In genomic region chr4:88823058-88823919, GRCh38 we compare ENCODE assay signal across 8 cellular contexts.
A peak's percentile ranks its signal among the peaks of the same experiment; 100 is the strongest.
DNase-seq lines count a peak whose midpoint lies in the region; ATAC-seq and TF ChIP-seq lines count a peak whose summit lies in the region.

No MANE protein-coding gene starts in this region.

- TF ChIP-seq CTCF in AG04449 (IDR thresholded peaks at IDR 0.05; ENCODE audit: insufficient read depth, low read length, missing control alignments) (no peak), right lobe of liver (IDR thresholded peaks at IDR 0.05) (no peak)

- no peaks in the 10 kb centered on the region for H3K27me3 ChIP-seq in right lobe of liver

- no peaks in the 10 kb centered on the region for H3K36me3 ChIP-seq in right lobe of liver

- H3K9me3 ChIP-seq in right lobe of liver: no peaks in the 10 kb centered on the region

- WGBS in right lobe of liver (ENCODE audit: insufficient coverage, low coverage, low lambda C conversion rate, missing lambda C conversion rate): under 1% methylated on average over 15 of the region's 16 CpGs

- intact Hi-C loops in right lobe of liver (cut with DNase I): no loop called here

- DNase-seq in AG04449 (ENCODE audit: low read depth, low spot score) (peak; percentile 83), NCI-H446 (lab: John Stamatoyannopoulos, UW) (peak; percentile 37 to 70), ecto neural progenitor cell (ENCODE audit: low spot score) (peak; percentile 85), right lobe of liver (peak; percentile 88 to 92 (median 91))
- peak; percentile 28 to 32 for DNase-seq in activated CD4-positive, alpha-beta T cell treated with anti-CD3 and anti-CD28 coated beads, Interleukin-2, amount 50 U/mL, for 4 hours
- DNase-seq in stimulated activated CD4-positive, alpha-beta T cell treated with anti-CD3 and anti-CD28 coated beads, Interleukin-4, amount 100 ng/mL, for 4 hours: peak; percentile 39 to 61

- H3K27ac ChIP-seq in right lobe of liver: peak overlapping the region; percentile 79 to 91 (median 82)

- H3K4me3 ChIP-seq in AG04449 (ENCODE audit: low read depth, low read length) (peak overlapping the region; percentile 66), right lobe of liver (peak overlapping the region; percentile 45 to 61 (median 46))

- POLR2A ChIA-PET in AG04449 (lab: Yijun Ruan, JAX): no interaction called here

- H3K4me1 ChIP-seq in right lobe of liver: peaks cover 0 to 40% (median 0%) of the 10 kb centered on the region in 4 donors

- TF ChIP-seq POLR2A in right lobe of liver (IDR thresholded peaks at IDR 0.05): peak; percentile 69

- ATAC-seq in GM18867 (IDR thresholded peaks at IDR 0.05; ENCODE audit: unreplicated experiment) (peak; percentile 95), HG03103 (IDR thresholded peaks at IDR 0.05; ENCODE audit: low read depth, unreplicated experiment) (peak; percentile 95), right lobe of liver (peak; percentile 89 to 97 (median 95))

- CTCF ChIA-PET in AG04449 (lab: Yijun Ruan, JAX): no interaction called here

Comparison
In these comparisons a context has a peak if more than half of its experiments do, and no peak if none do; other contexts are left out.
1. Peak in every context shown above with its lines: DNase-seq, ATAC-seq, H3K4me3 ChIP-seq and H3K27ac ChIP-seq.
2. DNase-seq: peak in every context shown above with its lines; median percentile 91 in right lobe of liver; 85 in ecto neural progenitor cell; 83 in AG04449; 54 in NCI-H446; 50 in stimulated activated CD4-positive, alpha-beta T cell treated with anti-CD3 and anti-CD28 coated beads, Interleukin-4, amount 100 ng/mL, for 4 hours; 30 in activated CD4-positive, alpha-beta T cell treated with anti-CD3 and anti-CD28 coated beads, Interleukin-2, amount 50 U/mL, for 4 hours.